In genomic region chr1:115063238-115063901, GRCh38 we compare ENCODE assay signal across 9 cellular contexts. TPM values are rescaled to one million over a fixed set of nuclear protein-coding genes. Genes with fewer than 3 reads are reported as not detected.
A peak's percentile ranks its signal among the peaks of the same experiment; 100 is the strongest.
DNase-seq lines count a peak whose midpoint lies in the region; ATAC-seq and TF ChIP-seq lines count a peak whose summit lies in the region.
"Had no signal": no experiment of that assay in that cellular context is flagged by ENCODE, and none has a peak within 500 bp of the region (broad histone marks: within the 10 kb centered on the region; RNA-seq: fewer than 3 reads in every experiment).

No MANE protein-coding gene starts in this region.

- TF ChIP-seq CTCF in breast epithelium (IDR thresholded peaks at IDR 0.05): no peak
- no peak for TF ChIP-seq CTCF in stomach (IDR thresholded peaks at IDR 0.05)
- TF ChIP-seq CTCF in glutamatergic neuron (IDR thresholded peaks at IDR 0.05; ENCODE audit: partially characterized antibody, unreplicated experiment): no peak

- no peaks in the 10 kb centered on the region for H3K9me3 Mint-ChIP-seq in activated naive CD4-positive, alpha-beta T cell treated with anti-CD3 and anti-CD28 coated beads for 36 hours
- no peaks in the 10 kb centered on the region for H3K9me3 Mint-ChIP-seq in glutamatergic neuron (ENCODE audit: unreplicated experiment)

- no peaks in the 10 kb centered on the region for H3K36me3 Mint-ChIP-seq in activated naive CD4-positive, alpha-beta T cell treated with anti-CD3 and anti-CD28 coated beads for 36 hours (ENCODE audit: low read depth)
- H3K36me3 Mint-ChIP-seq in glutamatergic neuron (ENCODE audit: unreplicated experiment): no peaks in the 10 kb centered on the region

- 69 to 89% (median 82%) methylated on average over 7 of the region's 7 CpGs for WGBS in stomach, 5 donors

- H3K9me3 ChIP-seq in SJCRH30 (replicated peaks) (no peaks in the 10 kb centered on the region), breast epithelium (no peaks in the 10 kb centered on the region), stomach (no peaks in the 10 kb centered on the region)

- H3K27ac Mint-ChIP-seq in activated naive CD4-positive, alpha-beta T cell treated with anti-CD3 and anti-CD28 coated beads for 36 hours: peak overlapping the region; percentile 74
- H3K27ac Mint-ChIP-seq in glutamatergic neuron (ENCODE audit: unreplicated experiment): no peak overlapping the region

- TF ChIP-seq EP300 in stomach (IDR thresholded peaks at IDR 0.05): no peak

- CTCF ChIA-PET in activated naive CD4-positive, alpha-beta T cell treated with anti-CD3 and anti-CD28 coated beads for 36 hours (lab: Charles Lee): no interaction called here

- DNase-seq in activated naive CD4-positive, alpha-beta T cell treated with anti-CD3 and anti-CD28 coated beads for 36 hours: peak; percentile 58
- DNase-seq in activated naive CD4-positive, alpha-beta T cell (lab: John Stamatoyannopoulos, UW): no peak
- DNase-seq in SJCRH30 (no peak), breast epithelium (ENCODE audit: low spot score in 2 of 2) (no peak), stomach (no peak), KG1 (lab: John Stamatoyannopoulos, UW) (no peak), glutamatergic neuron (no peak)
- DNase-seq: NCI-H2081 treated with DMSO at 0.1 percent for 48 hours had no signal

- H3K4me3 ChIP-seq in SJCRH30: no peak overlapping the region
- no peak overlapping the region for H3K4me3 ChIP-seq in breast epithelium
- no peak overlapping the region for H3K4me3 ChIP-seq in stomach

- no peak for ATAC-seq in HG02852 (IDR thresholded peaks at IDR 0.05; ENCODE audit: unreplicated experiment)

- TF ChIP-seq POLR2A in breast epithelium (IDR thresholded peaks at IDR 0.05) (no peak), stomach (IDR thresholded peaks at IDR 0.05) (no peak)

- intact Hi-C loops in activated naive CD4-positive, alpha-beta T cell treated with anti-CD3 and anti-CD28 coated beads for 36 hours (cut with micrococcal nuclease): loop anchor here (1.0 to 5.0 kb wide), 7 partner anchors 8 to 717 kb away; partner anchors contain the start of genes BCAS2 and TRIM33
- intact Hi-C loops in breast epithelium (cut with DNase I; ENCODE audit: low total_unique reads): no loop called here
- intact Hi-C loops in stomach (cut with DNase I; ENCODE audit: low total_unique reads): no loop called here

- no peak overlapping the region for H3K4me3 Mint-ChIP-seq in activated naive CD4-positive, alpha-beta T cell treated with anti-CD3 and anti-CD28 coated beads for 36 hours
- no peak overlapping the region for H3K4me3 Mint-ChIP-seq in glutamatergic neuron (ENCODE audit: unreplicated experiment)

- H3K27me3 ChIP-seq in SJCRH30 (no peaks in the 10 kb centered on the region), breast epithelium (no peaks in the 10 kb centered on the region), stomach (no peaks in the 10 kb centered on the region)

- H3K36me3 ChIP-seq in SJCRH30 (no peaks in the 10 kb centered on the region), breast epithelium (no peaks in the 10 kb centered on the region), stomach (peaks cover 0 to 3% (median 0%) of the 10 kb centered on the region in 4 donors)

- H3K27ac ChIP-seq in SJCRH30: peak overlapping the region; percentile 7; the same call in 1 of the 2 replicates
- H3K27ac ChIP-seq in breast epithelium: peak overlapping the region; percentile 33 to 70
- H3K27ac ChIP-seq in stomach: peak overlapping the region in 3 of 5 donors; percentile 40 to 65 (median 52)

- H3K4me1 Mint-ChIP-seq in activated naive CD4-positive, alpha-beta T cell treated with anti-CD3 and anti-CD28 coated beads for 36 hours (ENCODE audit: low read depth): peaks cover 41% of the 10 kb centered on the region
- H3K4me1 Mint-ChIP-seq in glutamatergic neuron (ENCODE audit: low read depth, unreplicated experiment): no peaks in the 10 kb centered on the region

- H3K4me1 ChIP-seq in SJCRH30: peaks cover 7% of the 10 kb centered on the region
- no peaks in the 10 kb centered on the region for H3K4me1 ChIP-seq in breast epithelium
- H3K4me1 ChIP-seq in stomach: peaks cover 0 to 32% (median 21%) of the 10 kb centered on the region in 4 donors

- no peaks in the 10 kb centered on the region for H3K27me3 Mint-ChIP-seq in activated naive CD4-positive, alpha-beta T cell treated with anti-CD3 and anti-CD28 coated beads for 36 hours (ENCODE audit: low read depth)
- H3K27me3 Mint-ChIP-seq in glutamatergic neuron (ENCODE audit: unreplicated experiment): no peaks in the 10 kb centered on the region

RNA-seq across cellular contexts. Expression of gene TSPAN2, which starts 25.9 kb away (rescaled TPM):
- total RNA-seq in activated naive CD4-positive, alpha-beta T cell treated with anti-CD3 and anti-CD28 coated beads for 36 hours: under 1 TPM; 0.86 to 0.91 TPM
- total RNA-seq in SJCRH30 (2014; rRNA removed; shearing (Covaris generic)): 0.02 TPM in 1 of 2 replicates, not detected in the other
- total RNA-seq in breast epithelium: 1 to 10 TPM; 2.6 to 9.7 (median 3.7) TPM
- total RNA-seq in stomach: 10 to 100 TPM in 3 of 5 donors, 1 to 10 TPM in 2; 2.6 to 39.7 (median 19.3) TPM
- polyA plus RNA-seq in stomach: 10 to 100 TPM in 1 of 3 donors, 1 to 10 TPM in 2; 5.7 to 13.4 (median 7.0) TPM
- 11.2 TPM for total RNA-seq in glutamatergic neuron (ENCODE audit: unreplicated experiment)

RNA-seq across cellular contexts. Expression of gene TSHB, which starts 33.7 kb away (rescaled TPM):
- not detected for total RNA-seq in activated naive CD4-positive, alpha-beta T cell treated with anti-CD3 and anti-CD28 coated beads for 36 hours
- total RNA-seq in SJCRH30 (2014; rRNA removed; shearing (Covaris generic)): not detected in 2 replicates
- not detected for total RNA-seq in breast epithelium
- total RNA-seq in stomach: not detected
- not detected for polyA plus RNA-seq in stomach
- total RNA-seq in glutamatergic neuron (ENCODE audit: unreplicated experiment): not detected
